In the genomic region with DNA sequence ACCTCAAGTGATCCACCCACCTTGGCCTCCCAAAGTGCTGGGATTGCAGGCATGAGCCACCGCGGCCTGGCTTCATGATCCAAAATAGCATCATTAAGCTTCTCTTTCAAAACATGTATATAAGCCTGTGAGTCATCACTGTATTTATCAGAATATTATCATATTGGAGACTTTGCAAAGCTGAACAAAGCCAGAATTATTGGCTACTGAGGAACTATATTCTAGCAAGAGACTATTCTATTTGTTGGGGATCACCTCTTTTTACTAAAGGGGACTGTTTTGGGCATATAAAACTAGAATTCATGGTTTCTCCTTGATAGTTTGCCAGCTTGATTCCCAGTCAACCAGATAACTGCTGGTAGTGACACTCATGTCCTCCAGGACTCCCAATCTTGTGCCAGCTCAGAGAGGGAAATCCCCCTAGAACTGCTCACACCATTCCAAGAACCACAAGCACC, we compare ENCODE assay signal across 15 cellular contexts. TPM values are rescaled to one million over a fixed set of nuclear protein-coding genes. Genes with fewer than 3 reads are reported as not detected.
DNase-seq lines count a peak whose midpoint lies in the region; ATAC-seq, FAIRE-seq and TF ChIP-seq lines count a peak whose summit lies in the region.
"Had no signal": no experiment of that assay in that cellular context is flagged by ENCODE, and none has a peak within 500 bp of the region (broad histone marks: within the 10 kb centered on the region; RNA-seq: fewer than 3 reads in every experiment).

No MANE protein-coding gene starts in this region.

- FAIRE-seq in astrocyte (lab: Jason Lieb, UNC): no peak
- FAIRE-seq: G401.6 had no signal

- H3K36me3 ChIP-seq in A673 (ENCODE audit: insufficient read depth, low read length, poor library complexity, severe bottlenecking) (no peaks in the 10 kb centered on the region), astrocyte (ENCODE audit: insufficient read depth, low read length) (peaks cover 3% of the 10 kb centered on the region), heart right ventricle (peaks cover 0 to 11% (median 0%) of the 10 kb centered on the region in 9 donors)

- TF ChIP-seq CTCF in A673 (conservative IDR thresholded peaks at IDR 0.05; ENCODE audit: low read depth, low read length): no peak
- TF ChIP-seq CTCF in astrocyte (IDR thresholded peaks at IDR 0.05; ENCODE audit: insufficient read depth, low read depth, low read length): no peak
- no peak for TF ChIP-seq CTCF in heart right ventricle (IDR thresholded peaks at IDR 0.05)
- no peak for TF ChIP-seq CTCF in osteocyte (IDR thresholded peaks at IDR 0.05)

- H3K27me3 ChIP-seq in A673 (replicated peaks; ENCODE audit: insufficient read depth, low read depth, low read length, poor library complexity): no peaks in the 10 kb centered on the region
- no peaks in the 10 kb centered on the region for H3K27me3 ChIP-seq in astrocyte (ENCODE audit: insufficient read depth, low read length)
- no peaks in the 10 kb centered on the region for H3K27me3 ChIP-seq in heart right ventricle
- H3K27me3 ChIP-seq: BLaER1, SJSA1 had no signal

- H3K36me3 Mint-ChIP-seq in astrocyte (ENCODE audit: low read depth, unreplicated experiment): no peaks in the 10 kb centered on the region
- peaks cover 4% of the 10 kb centered on the region for H3K36me3 Mint-ChIP-seq in osteocyte (ENCODE audit: unreplicated experiment)

- peaks cover 23% of the 10 kb centered on the region for H4K20me1 ChIP-seq in astrocyte (ENCODE audit: insufficient read depth, low read length)

- H3K9me3 ChIP-seq in A673 (ENCODE audit: low read depth, low read length, poor library complexity, severe bottlenecking) (no peaks in the 10 kb centered on the region), astrocyte (ENCODE audit: insufficient read depth, low read depth, low read length) (no peaks in the 10 kb centered on the region), heart right ventricle (no peaks in the 10 kb centered on the region)
- H3K9me3 ChIP-seq: BLaER1, SJSA1 had no signal

- no TSS peak for BruUV-seq in A673 (replicated peaks; lab: Mats Ljungman, UMichigan)

- intact Hi-C loops in A673 (cut with micrococcal nuclease; ENCODE audit: unreplicated experiment) (no loop called here), heart right ventricle (cut with DNase I) (no loop called here)

- H3K27ac ChIP-seq in A673 (ENCODE audit: low read depth, low read length, poor library complexity, severe bottlenecking) (no peak overlapping the region), astrocyte (ENCODE audit: low read depth, low read length) (no peak overlapping the region), heart right ventricle (peak overlapping the region in 1 of 10 donors; percentile 11)
- H3K27ac ChIP-seq: BLaER1, SJSA1 had no signal

- H3K27me3 Mint-ChIP-seq in astrocyte (ENCODE audit: low read depth, unreplicated experiment) (no peaks in the 10 kb centered on the region), osteocyte (ENCODE audit: unreplicated experiment) (no peaks in the 10 kb centered on the region)
- H3K27me3 Mint-ChIP-seq: activated B cell treated with CpG ODN at 0.5 μM for 24 hours; stimulated activated naive CD8-positive, alpha-beta T cell treated with anti-CD3 and anti-CD28 coated beads, Interleukin-15, Interleukin-2, amounts not matched to agents 100 ng/mL and 50 ng/mL, for 24 hours had no signal

- H3K4me1 Mint-ChIP-seq in astrocyte (ENCODE audit: low read depth, unreplicated experiment) (peaks cover 14% of the 10 kb centered on the region), osteocyte (ENCODE audit: unreplicated experiment) (peaks cover 28% of the 10 kb centered on the region)

- H3K4me2 ChIP-seq in astrocyte (ENCODE audit: low read length): no peak overlapping the region
- H3K4me2 ChIP-seq: BLaER1 had no signal

- no peaks in the 10 kb centered on the region for H3K9me3 Mint-ChIP-seq in astrocyte (ENCODE audit: unreplicated experiment)
- H3K9me3 Mint-ChIP-seq in osteocyte (ENCODE audit: unreplicated experiment): no peaks in the 10 kb centered on the region
- H3K9me3 Mint-ChIP-seq: activated B cell treated with CpG ODN at 0.5 μM for 24 hours; stimulated activated naive CD8-positive, alpha-beta T cell treated with anti-CD3 and anti-CD28 coated beads, Interleukin-15, Interleukin-2, amounts not matched to agents 100 ng/mL and 50 ng/mL, for 24 hours had no signal

- ATAC-seq in heart right ventricle (peak in 7 of 8 donors; percentile 56 to 87 (median 82)), GM21526 (IDR thresholded peaks at IDR 0.05; ENCODE audit: low FRiP score, unreplicated experiment) (no peak)

- DNase-seq in A673 (ENCODE audit: low spot score): peak; percentile 62
- DNase-seq in HCEC 1CT: peak; percentile 27
- peak; percentile 69 for DNase-seq in astrocyte (ENCODE audit: low read depth)
- DNase-seq in heart right ventricle: peak in 1 of 2 donors; percentile 10
- DNase-seq in osteocyte (ENCODE audit: extremely low spot score, unreplicated experiment): no peak
- no peak for DNase-seq in NCI-H2196 (lab: John Stamatoyannopoulos, UW; ENCODE audit: unreplicated experiment)
- DNase-seq in NCI-H1048 (lab: John Stamatoyannopoulos, UW): no peak
- DNase-seq: activated B cell treated with CpG ODN at 0.5 μM for 24 hours, NCI-H1694, NCI-H748 treated with DMSO at 0.1 percent for 48 hours had no signal

- H3K4me3 ChIP-seq in A673 (ENCODE audit: low read depth, low read length, poor library complexity, severe bottlenecking): no peak overlapping the region
- H3K4me3 ChIP-seq in astrocyte (ENCODE audit: insufficient read depth, low read depth, low read length): no peak overlapping the region
- no peak overlapping the region for H3K4me3 ChIP-seq in heart right ventricle
- H3K4me3 ChIP-seq: BLaER1, SJSA1 had no signal

- POLR2A ChIA-PET in A673 (lab: Charles Lee; ENCODE audit: low non-redundant PET): no interaction called here

- peaks cover 59% of the 10 kb centered on the region for H3K79me2 ChIP-seq in astrocyte (ENCODE audit: insufficient read depth, low read length)

- H3K4me1 ChIP-seq in A673 (ENCODE audit: insufficient read depth, low read length, poor library complexity, severe bottlenecking) (peaks cover 30% of the 10 kb centered on the region), astrocyte (ENCODE audit: insufficient read depth, low read length) (peaks cover 12% of the 10 kb centered on the region), heart right ventricle (peaks cover 0 to 58% (median 44%) of the 10 kb centered on the region in 9 donors)

- H3K27ac Mint-ChIP-seq in astrocyte (ENCODE audit: unreplicated experiment) (no peak overlapping the region), osteocyte (ENCODE audit: unreplicated experiment) (no peak overlapping the region)
- H3K27ac Mint-ChIP-seq: activated B cell treated with CpG ODN at 0.5 μM for 24 hours had no signal

- CTCF ChIA-PET in A673 (lab: Charles Lee): no interaction called here

- WGBS in heart right ventricle, 2 donors: 35 to 45% methylated on average over 2 of the region's 2 CpGs

- no peak overlapping the region for H3K4me3 Mint-ChIP-seq in astrocyte (ENCODE audit: unreplicated experiment)
- H3K4me3 Mint-ChIP-seq in osteocyte (ENCODE audit: unreplicated experiment): no peak overlapping the region
- H3K4me3 Mint-ChIP-seq: activated B cell treated with CpG ODN at 0.5 μM for 24 hours; stimulated activated naive CD8-positive, alpha-beta T cell treated with anti-CD3 and anti-CD28 coated beads, Interleukin-15, Interleukin-2, amounts not matched to agents 100 ng/mL and 50 ng/mL, for 24 hours had no signal

- no peak overlapping the region for H3K9ac ChIP-seq in astrocyte (ENCODE audit: low read length)
- H3K9ac ChIP-seq: BLaER1 had no signal

- no peak overlapping the region for H2AFZ ChIP-seq in astrocyte (ENCODE audit: low read depth, low read length)

RNA-seq across cellular contexts. Expression of a gene that starts 40.1 kb away (rescaled TPM):
- 22.8 and 25.7 TPM in 2 replicates for total RNA-seq in A673 (2021)
- total RNA-seq in astrocyte: 15.7 and 16.9 TPM in 2 replicates
- total RNA-seq in heart right ventricle: 10 to 100 TPM; 12.1 to 20.6 (median 17.0) TPM
- 1 to 10 TPM; 1.4 to 3.9 TPM for polyA plus RNA-seq in heart right ventricle
- total RNA-seq in osteocyte: 23.7 and 24.3 TPM in 2 replicates

Comparison
In these comparisons a context has a peak if more than half of its experiments do, and no peak if none do; other contexts are left out.
1. DNase-seq: peak in A673 (single experiment), HCEC 1CT (single experiment) and astrocyte (single experiment); none in osteocyte (single experiment), NCI-H2196 (single experiment) and NCI-H1048 (single experiment).